ENCODE assay signal across 8 cellular contexts in the genomic region with DNA sequence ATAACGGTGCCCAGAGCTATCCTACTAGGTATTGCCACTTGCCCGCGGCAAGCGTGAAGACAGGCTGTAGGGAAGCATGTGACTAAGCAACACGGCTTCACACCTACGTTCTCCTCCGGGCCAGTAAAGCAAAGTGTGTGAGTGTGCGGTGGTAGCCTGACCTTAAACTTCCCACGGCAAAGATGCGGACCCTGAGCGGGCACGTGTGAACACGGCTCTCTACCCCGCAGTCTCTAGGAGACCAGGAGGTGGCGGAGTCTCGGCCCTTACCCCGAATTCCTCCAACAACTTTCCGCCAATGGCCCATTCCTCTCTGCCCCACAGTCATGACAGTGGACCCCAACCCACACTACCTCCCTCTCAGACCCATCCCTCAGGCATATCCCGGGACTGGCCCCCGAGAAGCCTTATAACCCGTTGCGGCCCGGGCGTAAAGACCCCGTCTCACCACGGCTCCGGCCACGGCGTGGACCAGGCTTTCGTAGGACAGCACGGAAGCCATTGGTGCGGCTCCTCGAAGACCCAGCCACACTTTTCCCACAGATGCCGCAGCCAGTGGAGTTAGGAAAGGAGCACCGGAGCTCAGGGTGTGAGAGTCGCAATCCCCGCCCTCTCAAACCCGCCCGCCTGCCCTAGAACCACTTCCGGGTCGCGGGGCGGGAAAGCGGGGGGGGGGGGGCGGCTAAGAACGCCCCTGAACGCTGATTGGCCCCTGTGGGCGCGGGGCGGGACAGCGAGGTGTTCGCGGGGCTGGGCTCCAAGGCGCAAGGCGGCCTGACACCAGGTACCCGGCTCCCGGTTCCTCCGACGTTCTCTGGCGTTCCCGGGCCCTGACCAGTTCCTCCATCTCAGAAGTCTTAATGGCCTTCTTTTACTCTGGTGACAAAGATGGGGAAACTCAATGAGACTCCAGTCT. TPM values are rescaled to one million over a fixed set of nuclear protein-coding genes. Genes with fewer than 3 reads are reported as not detected.
DNase-seq lines count a peak whose midpoint lies in the region; ATAC-seq and TF ChIP-seq lines count a peak whose summit lies in the region.

A gene with protein sequence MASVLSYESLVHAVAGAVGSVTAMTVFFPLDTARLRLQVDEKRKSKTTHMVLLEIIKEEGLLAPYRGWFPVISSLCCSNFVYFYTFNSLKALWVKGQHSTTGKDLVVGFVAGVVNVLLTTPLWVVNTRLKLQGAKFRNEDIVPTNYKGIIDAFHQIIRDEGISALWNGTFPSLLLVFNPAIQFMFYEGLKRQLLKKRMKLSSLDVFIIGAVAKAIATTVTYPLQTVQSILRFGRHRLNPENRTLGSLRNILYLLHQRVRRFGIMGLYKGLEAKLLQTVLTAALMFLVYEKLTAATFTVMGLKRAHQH (minus strand): TSS at position 600 of the 916 bp plus-strand sequence. CDS start 98 bp downstream, at position 502.

- H3K27me3 Mint-ChIP-seq in activated CD4-positive, alpha-beta T cell treated with anti-CD3 and anti-CD28 coated beads for 36 hours: no peaks in the 10 kb centered on the region

- peak within 1 kb of the TSS; percentile 95 to 98 for H3K9ac ChIP-seq in colonic mucosa (ENCODE audit: low read depth in 2 of 2, low read length in 2 of 2)

- peak within 1 kb of the TSS; percentile 28 for H3K27ac ChIP-seq in colonic mucosa
- peak within 1 kb of the TSS; percentile 64 for H3K27ac ChIP-seq in layer of hippocampus (ENCODE audit: low read depth, low read length)

- peak; percentile 69 for ATAC-seq in GM18909 (IDR thresholded peaks at IDR 0.05; ENCODE audit: poor library complexity, unreplicated experiment)
- ATAC-seq in HG03432 (IDR thresholded peaks at IDR 0.05; ENCODE audit: unreplicated experiment): peak; percentile 84
- ATAC-seq in activated CD4-positive, alpha-beta T cell treated with anti-CD3 and anti-CD28 coated beads for 36 hours: peak; percentile 93

- peaks cover under 1% of the 10 kb centered on the region for H3K36me3 ChIP-seq in colonic mucosa

- H3K27me3 ChIP-seq in colonic mucosa (no peaks in the 10 kb centered on the region), layer of hippocampus (ENCODE audit: control insufficient read depth, insufficient read depth, low read length) (no peaks in the 10 kb centered on the region)

- POLR2A ChIA-PET in AG04449 (lab: Yijun Ruan, JAX): interaction anchor here (0.6 to 0.7 kb wide), 2 partner anchors 45 to 136 kb away, joined by 3 to 4 read pairs; no protein-coding TSS in a partner anchor
- POLR2A ChIA-PET in activated CD4-positive, alpha-beta T cell treated with anti-CD3 and anti-CD28 coated beads for 36 hours (lab: Charles Lee): interaction anchor here (0.6 to 1.8 kb wide), 3 partner anchors 38 to 136 kb away, joined by 3 to 8 read pairs (median 4); a partner anchor contains a TSS

- H3K9me3 ChIP-seq in colonic mucosa: no peaks in the 10 kb centered on the region

- no peak for DNase-seq in AG04449 (ENCODE audit: low read depth, low spot score)
- peak; percentile 76 for DNase-seq in NCI-H510A (lab: John Stamatoyannopoulos, UW)
- DNase-seq in activated CD4-positive, alpha-beta T cell treated with anti-CD3 and anti-CD28 coated beads for 36 hours: peak; percentile 93
- peak; percentile 93 for DNase-seq in colonic mucosa
- peak; percentile 70 to 86 (median 76) for DNase-seq in stimulated activated CD4-positive, alpha-beta T cell treated with anti-CD3 and anti-CD28 coated beads, Interleukin-1b, Interleukin-23, amount 100 ng/mL, for 24 hours (ENCODE audit: low read depth in 4 of 4, low spot score in 1 of 4)

- H3K4me3 ChIP-seq in AG04449 (ENCODE audit: low read depth, low read length): peak within 1 kb of the TSS; percentile 99
- H3K4me3 ChIP-seq in colonic mucosa: peak within 1 kb of the TSS; percentile 89

- H3K9me3 Mint-ChIP-seq in activated CD4-positive, alpha-beta T cell treated with anti-CD3 and anti-CD28 coated beads for 36 hours (ENCODE audit: low read depth): no peaks in the 10 kb centered on the region

- H3K4me3 Mint-ChIP-seq in activated CD4-positive, alpha-beta T cell treated with anti-CD3 and anti-CD28 coated beads for 36 hours: peak within 1 kb of the TSS; percentile 88

- TF ChIP-seq CTCF in AG04449 (IDR thresholded peaks at IDR 0.05; ENCODE audit: insufficient read depth, low read length, missing control alignments) (peak; percentile 64), colonic mucosa (IDR thresholded peaks at IDR 0.05) (peak; percentile 30)

- CTCF ChIA-PET in AG04449 (lab: Yijun Ruan, JAX): interaction anchor here (1.0 to 4.6 kb wide), 9 partner anchors 10 to 173 kb away, joined by 3 to 15 read pairs (median 3); no protein-coding TSS in a partner anchor
- CTCF ChIA-PET in activated CD4-positive, alpha-beta T cell treated with anti-CD3 and anti-CD28 coated beads for 36 hours (lab: Charles Lee): interaction anchor here (0.6 to 1.5 kb wide), 8 partner anchors 9 to 99 kb away, joined by 3 to 5 read pairs (median 4); a partner anchor contains a TSS

- peaks cover 27% of the 10 kb centered on the region for H3K36me3 Mint-ChIP-seq in activated CD4-positive, alpha-beta T cell treated with anti-CD3 and anti-CD28 coated beads for 36 hours (ENCODE audit: low read depth)

- intact Hi-C loops in activated CD4-positive, alpha-beta T cell treated with anti-CD3 and anti-CD28 coated beads for 36 hours (cut with DNase I, micrococcal nuclease): loop anchor here (1.0 kb wide), 9 partner anchors 37 to 562 kb away; a partner anchor contains a TSS
- intact Hi-C loops in colonic mucosa (cut with DNase I): no loop called here

- H3K4me1 ChIP-seq in colonic mucosa: peaks cover 5% of the 10 kb centered on the region

- H3K4me1 Mint-ChIP-seq in activated CD4-positive, alpha-beta T cell treated with anti-CD3 and anti-CD28 coated beads for 36 hours: peaks cover 30% of the 10 kb centered on the region

- peak within 1 kb of the TSS; percentile 92 for H3K27ac Mint-ChIP-seq in activated CD4-positive, alpha-beta T cell treated with anti-CD3 and anti-CD28 coated beads for 36 hours

RNA-seq across cellular contexts. Expression of the gene that starts here (rescaled TPM):
- 10 to 100 TPM; 23.3 to 29.7 TPM for total RNA-seq in activated CD4-positive, alpha-beta T cell treated with anti-CD3 and anti-CD28 coated beads for 36 hours
- total RNA-seq in colonic mucosa: 10 to 100 TPM in 1 of 2 donors, 1 to 10 TPM in 1; 9.2 to 14.9 TPM
